ENCODE assay signal across 1 cellular context in genomic region chr3:132638721-132639120, GRCh38.
TF ChIP-seq lines count a peak whose summit lies in the region.

No MANE protein-coding gene starts in this region.

TF ChIP-seq in IMR-90, 13 proteins besides CTCF, POLR2A, EP300 and RAD21:
- TF ChIP-seq CEBPB (IDR thresholded peaks at IDR 0.05; ENCODE audit: low read depth, low read length): no peak
- TF ChIP-seq MXI1 (IDR thresholded peaks at IDR 0.05; ENCODE audit: borderline replicate concordance, low read depth, low read length): no peak
- no peak for TF ChIP-seq ELK1 (IDR thresholded peaks at IDR 0.05; ENCODE audit: borderline replicate concordance, low read depth, low read length)
- TF ChIP-seq RFX5 (IDR thresholded peaks at IDR 0.05; ENCODE audit: low read depth, low read length): no peak
- no peak for TF ChIP-seq BHLHE40 (IDR thresholded peaks at IDR 0.05; ENCODE audit: low read depth, low read length)
- TF ChIP-seq NFE2L2 (IDR thresholded peaks at IDR 0.05; ENCODE audit: low read depth, low read length): no peak
- TF ChIP-seq USF2 (IDR thresholded peaks at IDR 0.05; ENCODE audit: low read depth, low read length): no peak
TF ChIP-seq in IMR-90: peak in this region for 0.
